8 cellular contexts compared by ENCODE assay signal in genomic region chr7:80681272-80681885, GRCh38. TPM values are rescaled to one million over a fixed set of nuclear protein-coding genes. Genes with fewer than 3 reads are reported as not detected.
DNase-seq lines count a peak whose midpoint lies in the region; ATAC-seq lines count a peak whose summit lies in the region.

No MANE protein-coding gene starts in this region.

- ATAC-seq in GM19328 (IDR thresholded peaks at IDR 0.05; ENCODE audit: unreplicated experiment) (peak; percentile 70), GM19455 (IDR thresholded peaks at IDR 0.05; ENCODE audit: unreplicated experiment) (no peak), HG02623 (IDR thresholded peaks at IDR 0.05; ENCODE audit: unreplicated experiment) (no peak)

- peak; percentile 36 to 52 for DNase-seq in AML-193 (lab: John Stamatoyannopoulos, UW)
- DNase-seq in NAMALWA (ENCODE audit: low spot score), result peak; percentile 64
- peak; percentile 43 to 75 for DNase-seq in T47D (ENCODE audit: low read depth in 1 of 2, low spot score in 1 of 2)
- DNase-seq in myocyte (ENCODE audit: low read depth), result peak; percentile 54
- DNase-seq in activated T-cell treated with anti-CD3 and anti-CD28 coated beads, Interleukin-2, amount 50 U/mL, for 1 hour, result no peak

- in situ Hi-C loops in T47D (cut with HindIII; ENCODE audit: low pct_unique_long_range_greater_than_20kb, low sequenced_read_pairs), result no loop called here

RNA-seq across cellular contexts. Expression of gene CD36, which starts 42.9 kb away (rescaled TPM):
- 38.8 and 46.2 TPM in 2 replicates for total RNA-seq in myocyte
- 16.6 TPM for polyA plus RNA-seq in myocyte (2012)
